23 cellular contexts compared by ENCODE assay signal in the genomic region with DNA sequence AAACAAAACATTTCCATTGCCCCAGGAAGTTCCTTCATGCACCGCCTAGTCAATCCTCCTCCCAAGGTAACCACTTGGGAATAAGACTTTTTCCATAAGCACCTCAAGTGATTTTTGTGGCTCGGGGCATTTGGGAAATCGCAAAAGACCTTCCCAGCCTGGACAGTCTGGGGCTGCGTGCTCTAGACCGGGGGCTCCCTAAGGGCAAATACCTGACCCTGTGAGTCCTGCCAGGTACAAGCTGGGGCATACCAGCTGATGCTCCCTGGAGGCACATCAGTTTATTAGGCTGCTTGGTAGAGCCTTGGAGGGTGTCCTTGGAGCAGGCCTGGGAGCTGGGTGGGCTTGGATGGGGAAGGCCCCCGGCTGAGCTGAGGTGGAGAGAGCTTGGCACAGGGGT.
"Had no signal": no experiment of that assay in that cellular context is flagged by ENCODE, and none has a peak within 500 bp of the region (broad histone marks: within the 10 kb centered on the region; RNA-seq: fewer than 3 reads in every experiment).

No MANE protein-coding gene starts in this region.

- ATAC-seq: left cardiac atrium, natural killer cell had no signal

- H3K27ac ChIP-seq: ascending aorta, esophagus muscularis mucosa, thyroid gland, VCaP had no signal

- H3K4me3 ChIP-seq: ascending aorta, esophagus muscularis mucosa, thyroid gland had no signal

- DNase-seq: activated CD4-positive, alpha-beta T cell treated with anti-CD3 and anti-CD28 coated beads for 1 hour; activated CD8-positive, alpha-beta memory T cell treated with anti-CD3 and anti-CD28 coated beads for 24 hours; activated CD8-positive, alpha-beta memory T cell treated with anti-CD3 and anti-CD28 coated beads, Interleukin-2, amount 50 U/mL, for 48 hours; activated effector memory CD4-positive, alpha-beta T cell treated with Interleukin-2 at 50 U/mL for 16 hours; activated naive CD4-positive, alpha-beta T cell treated with anti-CD3 and anti-CD28 coated beads, Interleukin-2, amount 50 U/mL, for 16 hours; activated T-cell treated with anti-CD3 and anti-CD28 coated beads, Interleukin-2, amount 50 U/mL, for 48 hours; cerebellar nuclear complex; cortex of kidney; effector CD4-positive, alpha-beta T cell; left cardiac atrium; natural killer cell; nucleus accumbens; posterior cingulate gyrus; retina; stimulated activated CD4-positive, alpha-beta T cell treated with anti-CD3 and anti-CD28 coated beads, Interleukin-12 subunit alpha, Interleukin-12 subunit beta, amount 100 ng/mL, for 4 hours; stimulated activated CD4-positive, alpha-beta T cell treated with anti-CD3 and anti-CD28 coated beads, Interleukin-1b, Interleukin-23, amount 100 ng/mL, for 48 hours; stimulated activated naive CD4-positive, alpha-beta T cell treated with Interleukin-2 at 50 U/mL for 16 hours; SW 1271; T-helper 2 cell; thyroid gland had no signal

- H3K27me3 ChIP-seq: ascending aorta, thyroid gland had no signal

- H3K9me3 ChIP-seq: ascending aorta, esophagus muscularis mucosa, thyroid gland had no signal

- H3K36me3 ChIP-seq: ascending aorta, esophagus muscularis mucosa, thyroid gland had no signal

- H3K4me1 ChIP-seq: ascending aorta had no signal
